In genomic region chr20:50116368-50116999, GRCh38 we compare ENCODE assay signal across 8 cellular contexts. TPM values are rescaled to one million over a fixed set of nuclear protein-coding genes. Genes with fewer than 3 reads are reported as not detected.
DNase-seq lines count a peak whose midpoint lies in the region; ATAC-seq and TF ChIP-seq lines count a peak whose summit lies in the region.

No MANE protein-coding gene starts in this region.

- H3K36me3 Mint-ChIP-seq in stimulated activated naive CD8-positive, alpha-beta T cell treated with anti-CD3 and anti-CD28 coated beads, Interleukin-15, Interleukin-2, amounts not matched to agents 100 ng/mL and 50 ng/mL, for 24 hours (ENCODE audit: low read depth) = peaks cover 7% of the 10 kb centered on the region

- DNase-seq in stimulated activated naive CD8-positive, alpha-beta T cell treated with anti-CD3 and anti-CD28 coated beads, Interleukin-15, Interleukin-2, amounts not matched to agents 100 U/mL and 50 U/mL, for 24 hours = no peak
- no peak for DNase-seq in breast epithelium (ENCODE audit: low spot score in 2 of 2)
- DNase-seq in GDM1 (lab: John Stamatoyannopoulos, UW) = no peak
- DNase-seq in stimulated activated CD8-positive, alpha-beta memory T cell treated with anti-CD3 and anti-CD28 coated beads, Interleukin-4, amount 100 ng/mL, for 48 hours = no peak
- no peak for DNase-seq in NCI-H2029 (lab: John Stamatoyannopoulos, UW)

- no peaks in the 10 kb centered on the region for H3K27me3 Mint-ChIP-seq in stimulated activated naive CD8-positive, alpha-beta T cell treated with anti-CD3 and anti-CD28 coated beads, Interleukin-15, Interleukin-2, amounts not matched to agents 100 ng/mL and 50 ng/mL, for 24 hours

- no peaks in the 10 kb centered on the region for H3K9me3 Mint-ChIP-seq in stimulated activated naive CD8-positive, alpha-beta T cell treated with anti-CD3 and anti-CD28 coated beads, Interleukin-15, Interleukin-2, amounts not matched to agents 100 ng/mL and 50 ng/mL, for 24 hours

- TF ChIP-seq POLR2A in breast epithelium (IDR thresholded peaks at IDR 0.05) = no peak

- peak overlapping the region; percentile 91 for H3K27ac Mint-ChIP-seq in stimulated activated naive CD8-positive, alpha-beta T cell treated with anti-CD3 and anti-CD28 coated beads, Interleukin-15, Interleukin-2, amounts not matched to agents 100 ng/mL and 50 ng/mL, for 24 hours

- H3K9ac ChIP-seq in mucosa of rectum (ENCODE audit: low read depth in 1 of 2, low read length in 2 of 2) = peak overlapping the region; percentile 10 to 83

- H3K36me3 ChIP-seq in breast epithelium (no peaks in the 10 kb centered on the region), mucosa of rectum (ENCODE audit: control insufficient read depth in 2 of 2, insufficient read depth in 2 of 2, low read length in 2 of 2) (no peaks in the 10 kb centered on the region)

- H3K9me3 ChIP-seq in breast epithelium (no peaks in the 10 kb centered on the region), mucosa of rectum (ENCODE audit: control insufficient read depth in 2 of 2, low read length in 2 of 2) (no peaks in the 10 kb centered on the region)

- H3K27me3 ChIP-seq in breast epithelium = no peaks in the 10 kb centered on the region
- H3K27me3 ChIP-seq in mucosa of rectum (ENCODE audit: control insufficient read depth in 2 of 2, insufficient read depth in 2 of 2, low read length in 2 of 2) = no peaks in the 10 kb centered on the region

- peak overlapping the region; percentile 91 for H3K4me3 Mint-ChIP-seq in stimulated activated naive CD8-positive, alpha-beta T cell treated with anti-CD3 and anti-CD28 coated beads, Interleukin-15, Interleukin-2, amounts not matched to agents 100 ng/mL and 50 ng/mL, for 24 hours

- H3K27ac ChIP-seq in breast epithelium = peak overlapping the region; percentile 69 to 74
- H3K27ac ChIP-seq in mucosa of rectum (ENCODE audit: low read depth in 2 of 2, low read length in 2 of 2) = peak overlapping the region; percentile 5 to 58

- H3K4me1 ChIP-seq in breast epithelium (peaks cover 12 to 19% of the 10 kb centered on the region in 2 donors), mucosa of rectum (ENCODE audit: control insufficient read depth in 2 of 2, insufficient read depth in 2 of 2, low read length in 2 of 2) (peaks cover 29 to 32% of the 10 kb centered on the region in 2 donors)

- ATAC-seq in stimulated activated naive CD8-positive, alpha-beta T cell treated with anti-CD3 and anti-CD28 coated beads, Interleukin-15, Interleukin-2, amounts not matched to agents 100 U/mL and 50 U/mL, for 24 hours = no peak
- no peak for ATAC-seq in HG03097 (IDR thresholded peaks at IDR 0.05; ENCODE audit: low FRiP score, unreplicated experiment)

- peaks cover 43% of the 10 kb centered on the region for H3K4me1 Mint-ChIP-seq in stimulated activated naive CD8-positive, alpha-beta T cell treated with anti-CD3 and anti-CD28 coated beads, Interleukin-15, Interleukin-2, amounts not matched to agents 100 ng/mL and 50 ng/mL, for 24 hours (ENCODE audit: low read depth)

- intact Hi-C loops in breast epithelium (cut with DNase I; ENCODE audit: low total_unique reads) = no loop called here

- no peak for TF ChIP-seq CTCF in breast epithelium (IDR thresholded peaks at IDR 0.05)

- H3K4me3 ChIP-seq in breast epithelium (peak overlapping the region in 2 of 3 donors; percentile 54 to 66), mucosa of rectum (ENCODE audit: low read length in 2 of 2) (peak overlapping the region; percentile 69 to 95)

RNA-seq across cellular contexts. Expression of gene UBE2V1, which starts 3.5 kb away (rescaled TPM):
- 10 to 100 TPM; 63.8 to 81.6 (median 79.9) TPM for total RNA-seq in breast epithelium

RNA-seq across cellular contexts. Expression of gene PEDS1, which starts 37.0 kb away (rescaled TPM):
- total RNA-seq in breast epithelium = 10 to 100 TPM; 12.9 to 29.4 (median 18.0) TPM
